In genomic region chr3:49362579-49362978, GRCh38 we compare ENCODE assay signal across 14 cellular contexts. TPM values are rescaled to one million over a fixed set of nuclear protein-coding genes. Genes with fewer than 3 reads are reported as not detected.
DNase-seq lines count a peak whose midpoint lies in the region; ATAC-seq, FAIRE-seq and TF ChIP-seq lines count a peak whose summit lies in the region.
"Had no signal": no experiment of that assay in that cellular context is flagged by ENCODE, and none has a peak within 500 bp of the region (broad histone marks: within the 10 kb centered on the region; RNA-seq: fewer than 3 reads in every experiment).

No MANE protein-coding gene starts in this region.

- H3K27ac ChIP-seq in Karpas-422 (ENCODE audit: low read length) (no peak overlapping the region), kidney (ENCODE audit: low read depth in 2 of 2, low read length in 2 of 2) (no peak overlapping the region), prostate gland (no peak overlapping the region)
- H3K27ac ChIP-seq: body of pancreas, transverse colon had no signal

- FAIRE-seq in kidney (lab: Jason Lieb, UNC) = no peak

- H3K4me3 Mint-ChIP-seq in natural killer cell = no peak overlapping the region
- no peak overlapping the region for H3K4me3 Mint-ChIP-seq in natural killer cell treated with Interleukin-12 subunit alpha and Interleukin-12 subunit beta and Interleukin-15 and Interleukin-18, amount 100 ng/mL, for 72 hours
- no peak overlapping the region for H3K4me3 Mint-ChIP-seq in activated T-helper 17 cell treated with anti-CD3 and anti-CD28 coated beads, Interleukin-2, amount 50 U/mL, for 72 hours

- WGBS in prostate gland = 70% methylated on average over 2 of the region's 2 CpGs

- TF ChIP-seq POLR2A in prostate gland (IDR thresholded peaks at IDR 0.05) = no peak

- H3K4me1 Mint-ChIP-seq in natural killer cell = peaks cover 6 to 8% of the 10 kb centered on the region in 2 donors
- H3K4me1 Mint-ChIP-seq in natural killer cell treated with Interleukin-12 subunit alpha and Interleukin-12 subunit beta and Interleukin-15 and Interleukin-18, amount 100 ng/mL, for 72 hours (ENCODE audit: low read depth in 2 of 2) = peaks cover 6 to 8% of the 10 kb centered on the region in 2 donors
- no peaks in the 10 kb centered on the region for H3K4me1 Mint-ChIP-seq in activated T-helper 17 cell treated with anti-CD3 and anti-CD28 coated beads, Interleukin-2, amount 50 U/mL, for 72 hours

- no peak overlapping the region for H3K4me2 ChIP-seq in Karpas-422 (ENCODE audit: low read depth, low read length, poor library complexity, severe bottlenecking)

- peaks cover 6% of the 10 kb centered on the region for H3K36me3 Mint-ChIP-seq in natural killer cell
- peaks cover 4% of the 10 kb centered on the region for H3K36me3 Mint-ChIP-seq in natural killer cell treated with Interleukin-12 subunit alpha and Interleukin-12 subunit beta and Interleukin-15 and Interleukin-18, amount 100 ng/mL, for 72 hours
- H3K36me3 Mint-ChIP-seq in activated T-helper 17 cell treated with anti-CD3 and anti-CD28 coated beads, Interleukin-2, amount 50 U/mL, for 72 hours (ENCODE audit: low read depth) = peaks cover 97% of the 10 kb centered on the region

- no peak overlapping the region for H3K4me3 ChIP-seq in Karpas-422 (ENCODE audit: low read length)
- no peak overlapping the region for H3K4me3 ChIP-seq in kidney (ENCODE audit: low read length in 2 of 2)
- H3K4me3 ChIP-seq in prostate gland = no peak overlapping the region
- H3K4me3 ChIP-seq: body of pancreas, transverse colon had no signal

- H3K4me1 ChIP-seq in Karpas-422 (ENCODE audit: low read length) (peaks cover 17% of the 10 kb centered on the region), kidney (ENCODE audit: control insufficient read depth in 1 of 2, insufficient read depth in 1 of 2, low read depth in 1 of 2, low read length in 2 of 2) (peaks cover 8 to 9% of the 10 kb centered on the region in 2 donors), prostate gland (replicated peaks) (peaks cover 8% of the 10 kb centered on the region)

- TF ChIP-seq CTCF in natural killer cell (IDR thresholded peaks at IDR 0.05) = no peak
- no peak for TF ChIP-seq CTCF in kidney (IDR thresholded peaks at IDR 0.05; ENCODE audit: borderline replicate concordance, extremely low read depth, insufficient read depth)
- no peak for TF ChIP-seq CTCF in prostate gland (IDR thresholded peaks at IDR 0.05)

- H3K9me3 ChIP-seq in Karpas-422 (ENCODE audit: low read length) (no peaks in the 10 kb centered on the region), kidney (ENCODE audit: control insufficient read depth in 1 of 2, low read length in 2 of 2) (no peaks in the 10 kb centered on the region), prostate gland (no peaks in the 10 kb centered on the region)
- H3K9me3 ChIP-seq: body of pancreas, transverse colon had no signal

- no peak for DNase-seq in natural killer cell
- DNase-seq in natural killer cell treated with Interleukin-12 subunit alpha and Interleukin-12 subunit beta and Interleukin-15 and Interleukin-18, amount 100 ng/mL, for 72 hours (ENCODE audit: low spot score) = no peak
- DNase-seq in iris pigment epithelial cell (ENCODE audit: low read depth) = peak; percentile 61
- DNase-seq in Karpas-422 = no peak
- no peak for DNase-seq in kidney
- no peak for DNase-seq in prostate gland (ENCODE audit: low spot score)
- DNase-seq: body of pancreas; DMS79; effector CD8-positive, alpha-beta T cell; SHP77 treated with DMSO at 0.1 percent for 48 hours; stimulated activated CD4-positive, alpha-beta T cell treated with anti-CD3 and anti-CD28 coated beads, Interleukin-1b, Interleukin-23, amount 100 ng/mL, for 48 hours; transverse colon had no signal

- H3K36me3 ChIP-seq in Karpas-422 (ENCODE audit: insufficient read depth, low read length) (peaks cover 19% of the 10 kb centered on the region), kidney (ENCODE audit: control insufficient read depth in 1 of 2, insufficient read depth in 2 of 2, low read length in 2 of 2) (peaks cover 7 to 40% of the 10 kb centered on the region in 2 donors), prostate gland (peaks cover 0 to 10% of the 10 kb centered on the region in 2 donors)

- ATAC-seq in natural killer cell (no peak), HG02759 (IDR thresholded peaks at IDR 0.05; ENCODE audit: unreplicated experiment) (no peak)
- no peak for ATAC-seq in natural killer cell treated with Interleukin-12 subunit alpha and Interleukin-12 subunit beta and Interleukin-15 and Interleukin-18, amount 100 ng/mL, for 72 hours
- ATAC-seq in activated T-helper 17 cell treated with anti-CD3 and anti-CD28 coated beads, Interleukin-2, amount 50 U/mL, for 72 hours (replicated peaks) = no peak
- ATAC-seq: body of pancreas had no signal

- H3K9me3 Mint-ChIP-seq in natural killer cell = no peaks in the 10 kb centered on the region
- H3K9me3 Mint-ChIP-seq in natural killer cell treated with Interleukin-12 subunit alpha and Interleukin-12 subunit beta and Interleukin-15 and Interleukin-18, amount 100 ng/mL, for 72 hours = no peaks in the 10 kb centered on the region
- no peaks in the 10 kb centered on the region for H3K9me3 Mint-ChIP-seq in activated T-helper 17 cell treated with anti-CD3 and anti-CD28 coated beads, Interleukin-2, amount 50 U/mL, for 72 hours

- peaks cover 16% of the 10 kb centered on the region for H3K79me2 ChIP-seq in Karpas-422 (ENCODE audit: low read length)

- intact Hi-C loops in natural killer cell (cut with micrococcal nuclease) = no loop called here
- intact Hi-C loops in kidney (cut with DNase I) = no loop called here
- intact Hi-C loops in prostate gland (cut with DNase I) = no loop called here

- H4K20me1 ChIP-seq in Karpas-422 (ENCODE audit: insufficient read depth, low read depth, low read length) = no peaks in the 10 kb centered on the region

- H3K27me3 ChIP-seq in Karpas-422 (ENCODE audit: low read length) (no peaks in the 10 kb centered on the region), prostate gland (replicated peaks; ENCODE audit: insufficient read depth) (no peaks in the 10 kb centered on the region)
- H3K27me3 ChIP-seq: body of pancreas, transverse colon had no signal

- no peak overlapping the region for H2AFZ ChIP-seq in Karpas-422 (ENCODE audit: low read length)

- peak overlapping the region; percentile 46 to 56 for H3K27ac Mint-ChIP-seq in natural killer cell
- peak overlapping the region in 1 of 2 donors; percentile 76 for H3K27ac Mint-ChIP-seq in natural killer cell treated with Interleukin-12 subunit alpha and Interleukin-12 subunit beta and Interleukin-15 and Interleukin-18, amount 100 ng/mL, for 72 hours
- peak overlapping the region; percentile 19 for H3K27ac Mint-ChIP-seq in activated T-helper 17 cell treated with anti-CD3 and anti-CD28 coated beads, Interleukin-2, amount 50 U/mL, for 72 hours

- H3K9ac ChIP-seq in Karpas-422 (ENCODE audit: low read length) (no peak overlapping the region), kidney (ENCODE audit: low read length in 2 of 2) (no peak overlapping the region)

- no peaks in the 10 kb centered on the region for H3K9me2 ChIP-seq in Karpas-422 (replicated peaks; ENCODE audit: insufficient read depth, low read length)

- no peaks in the 10 kb centered on the region for H3K27me3 Mint-ChIP-seq in natural killer cell (ENCODE audit: low read depth in 2 of 2)
- no peaks in the 10 kb centered on the region for H3K27me3 Mint-ChIP-seq in natural killer cell treated with Interleukin-12 subunit alpha and Interleukin-12 subunit beta and Interleukin-15 and Interleukin-18, amount 100 ng/mL, for 72 hours
- no peaks in the 10 kb centered on the region for H3K27me3 Mint-ChIP-seq in activated T-helper 17 cell treated with anti-CD3 and anti-CD28 coated beads, Interleukin-2, amount 50 U/mL, for 72 hours

RNA-seq across cellular contexts. Expression of gene GPX1, which starts 4.4 kb away (rescaled TPM):
- 10 to 100 TPM; 34.7 to 70.0 (median 59.1) TPM for total RNA-seq in natural killer cell
- 100 to 1,000 TPM in 1 of 2 donors, 10 to 100 TPM in 1; 95.4 to 107 TPM for total RNA-seq in natural killer cell treated with Interleukin-12 subunit alpha and Interleukin-12 subunit beta and Interleukin-15 and Interleukin-18, amount 100 ng/mL, for 72 hours
- 100 to 1,000 TPM; 133 to 221 TPM for total RNA-seq in activated T-helper 17 cell treated with anti-CD3 and anti-CD28 coated beads, Interleukin-2, amount 50 U/mL, for 72 hours
- total RNA-seq in Karpas-422 (2014; rRNA removed; shearing (Covaris generic); ENCODE audit: low replicate concordance) = 89.0 and 127 TPM in 2 replicates
- 375 TPM for total RNA-seq in kidney
- 454 TPM for polyA plus RNA-seq in kidney (ENCODE audit: insufficient read depth, low read depth, low replicate concordance)
- total RNA-seq in prostate gland = 100 to 1,000 TPM; 250 to 279 TPM

RNA-seq across cellular contexts. Expression of gene USP4, which starts 22.7 kb away (rescaled TPM):
- 100 to 1,000 TPM; 110 to 138 (median 135) TPM for total RNA-seq in natural killer cell
- 100 to 1,000 TPM in 1 of 2 donors, 10 to 100 TPM in 1; 90.9 to 105 TPM for total RNA-seq in natural killer cell treated with Interleukin-12 subunit alpha and Interleukin-12 subunit beta and Interleukin-15 and Interleukin-18, amount 100 ng/mL, for 72 hours
- total RNA-seq in activated T-helper 17 cell treated with anti-CD3 and anti-CD28 coated beads, Interleukin-2, amount 50 U/mL, for 72 hours = 10 to 100 TPM; 69.1 to 69.2 TPM
- 30.0 and 31.7 TPM in 2 replicates for total RNA-seq in Karpas-422 (2014; rRNA removed; shearing (Covaris generic); ENCODE audit: low replicate concordance)
- total RNA-seq in kidney = 72.5 TPM
- polyA plus RNA-seq in kidney (ENCODE audit: insufficient read depth, low read depth, low replicate concordance) = 28.5 TPM
- total RNA-seq in prostate gland = 10 to 100 TPM; 18.3 to 30.8 TPM

RNA-seq across cellular contexts. Expression of gene RHOA, which starts 49.2 kb away (rescaled TPM):
- total RNA-seq in natural killer cell (100 to 1,000 TPM; 342 to 372 (median 370) TPM), kidney (709 TPM), prostate gland (100 to 1,000 TPM; 296 to 343 TPM)
- 100 to 1,000 TPM; 436 to 448 TPM for total RNA-seq in natural killer cell treated with Interleukin-12 subunit alpha and Interleukin-12 subunit beta and Interleukin-15 and Interleukin-18, amount 100 ng/mL, for 72 hours
- total RNA-seq in activated T-helper 17 cell treated with anti-CD3 and anti-CD28 coated beads, Interleukin-2, amount 50 U/mL, for 72 hours = 100 to 1,000 TPM; 298 to 453 TPM
- 227 and 281 TPM in 2 replicates for total RNA-seq in Karpas-422 (2014; rRNA removed; shearing (Covaris generic); ENCODE audit: low replicate concordance)
- polyA plus RNA-seq in kidney (ENCODE audit: insufficient read depth, low read depth, low replicate concordance) = 345 TPM

RNA-seq across cellular contexts. Expression of gene TCTA, which starts 49.6 kb away (rescaled TPM):
- 10 to 100 TPM; 35.4 to 40.7 (median 36.7) TPM for total RNA-seq in natural killer cell
- 10 to 100 TPM; 20.5 to 21.1 TPM for total RNA-seq in natural killer cell treated with Interleukin-12 subunit alpha and Interleukin-12 subunit beta and Interleukin-15 and Interleukin-18, amount 100 ng/mL, for 72 hours
- total RNA-seq in activated T-helper 17 cell treated with anti-CD3 and anti-CD28 coated beads, Interleukin-2, amount 50 U/mL, for 72 hours = 10 to 100 TPM; 14.3 to 18.0 TPM
- total RNA-seq in Karpas-422 (2014; rRNA removed; shearing (Covaris generic); ENCODE audit: low replicate concordance) = 17.2 and 26.9 TPM in 2 replicates
- 76.7 TPM for total RNA-seq in kidney
- polyA plus RNA-seq in kidney (ENCODE audit: insufficient read depth, low read depth, low replicate concordance) = 83.2 TPM
- 10 to 100 TPM; 39.6 to 70.0 TPM for total RNA-seq in prostate gland

RNA-seq across cellular contexts. Expression of gene AMT, which starts 59.7 kb away (rescaled TPM):
- total RNA-seq in natural killer cell = 10 to 100 TPM; 13.4 to 14.2 (median 14.0) TPM
- 1 to 10 TPM; 4.4 to 6.0 TPM for total RNA-seq in natural killer cell treated with Interleukin-12 subunit alpha and Interleukin-12 subunit beta and Interleukin-15 and Interleukin-18, amount 100 ng/mL, for 72 hours
- 1 to 10 TPM; 1.9 to 2.5 TPM for total RNA-seq in activated T-helper 17 cell treated with anti-CD3 and anti-CD28 coated beads, Interleukin-2, amount 50 U/mL, for 72 hours
- 2.4 and 5.9 TPM in 2 replicates for total RNA-seq in Karpas-422 (2014; rRNA removed; shearing (Covaris generic); ENCODE audit: low replicate concordance)
- total RNA-seq in kidney = 15.2 TPM
- 44.1 TPM for polyA plus RNA-seq in kidney (ENCODE audit: insufficient read depth, low read depth, low replicate concordance)
- 1 to 10 TPM; 6.3 to 8.9 TPM for total RNA-seq in prostate gland
